Comparison of ENCODE assay signal across 19 cellular contexts in the genomic region with DNA sequence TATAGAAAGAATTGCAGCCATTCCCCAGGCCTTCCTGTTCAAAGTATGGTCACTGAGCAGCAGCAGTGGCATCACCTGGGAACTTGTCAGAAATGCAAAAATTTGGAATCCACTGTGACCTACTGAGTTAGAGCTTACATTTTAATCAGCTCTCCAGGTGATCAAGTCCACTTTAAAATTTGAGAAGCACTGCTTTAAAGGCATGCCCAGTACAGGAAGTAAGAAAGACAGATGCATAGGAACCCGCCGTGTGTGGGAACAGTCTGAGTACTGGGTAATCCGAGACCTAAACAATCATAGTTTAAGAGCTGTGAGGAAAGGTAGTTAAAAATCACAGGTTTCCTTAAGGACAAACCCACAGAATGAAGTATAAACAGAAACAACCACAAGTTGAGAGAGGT.
"Had no signal": no experiment of that assay in that cellular context is flagged by ENCODE, and none has a peak within 500 bp of the region (broad histone marks: within the 10 kb centered on the region; RNA-seq: fewer than 3 reads in every experiment).

No MANE protein-coding gene starts in this region.

- H3K27ac ChIP-seq: dorsolateral prefrontal cortex, gastroesophageal sphincter, heart right ventricle, left ventricle myocardium inferior, skin epidermis had no signal

- H3K4me3 ChIP-seq: dorsolateral prefrontal cortex, gastroesophageal sphincter, heart right ventricle, left ventricle myocardium inferior, skin epidermis had no signal

- ATAC-seq: activated CD8-positive, alpha-beta T cell treated with anti-CD3 and anti-CD28 coated beads for 36 hours; activated T-cell treated with anti-CD3 and anti-CD28 coated beads, Interleukin-2, amount 50 U/mL, for 4 hours; gastroesophageal sphincter; heart right ventricle; natural killer cell; right cardiac atrium; stimulated activated naive CD8-positive, alpha-beta T cell treated with anti-CD3 and anti-CD28 coated beads, Interleukin-15, Interleukin-2, amounts not matched to agents 100 U/mL and 50 U/mL, for 24 hours had no signal

- H3K36me3 ChIP-seq: gastroesophageal sphincter, heart right ventricle, left ventricle myocardium inferior had no signal

- H3K9me3 ChIP-seq: gastroesophageal sphincter, heart right ventricle, left ventricle myocardium inferior had no signal

- H3K4me1 ChIP-seq: gastroesophageal sphincter, heart right ventricle, left ventricle myocardium inferior had no signal

- DNase-seq: activated B cell treated with CpG ODN at 0.5 μM for 24 hours; activated CD4-positive, alpha-beta T cell treated with anti-CD3 and anti-CD28 coated beads for 48 hours; activated CD8-positive, alpha-beta T cell treated with anti-CD3 and anti-CD28 coated beads for 36 hours; activated effector memory CD4-positive, alpha-beta T cell treated with Interleukin-2 at 50 U/mL for 16 hours; activated naive CD4-positive, alpha-beta T cell treated with anti-CD3 and anti-CD28 coated beads, Interleukin-2, amount 50 U/mL, for 16 hours; activated T-cell treated with anti-CD3 and anti-CD28 coated beads, Interleukin-2, amount 50 U/mL, for 4 hours; dorsolateral prefrontal cortex; erythroblast; heart right ventricle; islet precursor cell; left ventricle myocardium inferior; natural killer cell; occipital lobe; right cardiac atrium; stimulated activated CD4-positive, alpha-beta T cell treated with anti-CD3 and anti-CD28 coated beads, Interleukin-4, amount 100 ng/mL, for 4 hours; stimulated activated CD8-positive, alpha-beta memory T cell treated with anti-CD3 and anti-CD28 coated beads, Interleukin-4, amount 100 ng/mL, for 48 hours; stimulated activated naive CD8-positive, alpha-beta T cell treated with anti-CD3 and anti-CD28 coated beads, Interleukin-15, Interleukin-2, amounts not matched to agents 100 U/mL and 50 U/mL, for 24 hours had no signal
